In the genomic region with DNA sequence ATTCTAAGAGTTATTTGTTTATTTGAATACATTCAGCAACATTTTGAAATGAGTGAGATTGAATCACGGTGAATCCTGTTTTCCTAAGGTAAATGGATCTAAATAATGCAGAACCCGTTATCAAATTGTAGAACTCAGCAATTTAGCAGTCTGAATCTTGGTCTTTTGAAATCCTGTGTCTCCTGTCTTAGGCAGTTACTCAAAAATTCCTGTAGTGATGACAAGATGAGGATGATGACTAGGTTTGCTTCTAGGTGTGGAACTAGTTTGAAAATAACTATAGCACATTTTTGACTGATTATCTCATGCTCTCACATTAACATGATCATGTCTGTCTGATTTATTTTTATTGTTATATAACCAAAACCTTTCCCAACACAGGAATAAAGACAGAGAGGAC, we compare ENCODE assay signal across 1 cellular context.
TF ChIP-seq lines count a peak whose summit lies in the region.

No MANE protein-coding gene starts in this region.

TF ChIP-seq in HCT116, 20 proteins besides CTCF, POLR2A, EP300 and RAD21:
- TF ChIP-seq, protein P1, sequence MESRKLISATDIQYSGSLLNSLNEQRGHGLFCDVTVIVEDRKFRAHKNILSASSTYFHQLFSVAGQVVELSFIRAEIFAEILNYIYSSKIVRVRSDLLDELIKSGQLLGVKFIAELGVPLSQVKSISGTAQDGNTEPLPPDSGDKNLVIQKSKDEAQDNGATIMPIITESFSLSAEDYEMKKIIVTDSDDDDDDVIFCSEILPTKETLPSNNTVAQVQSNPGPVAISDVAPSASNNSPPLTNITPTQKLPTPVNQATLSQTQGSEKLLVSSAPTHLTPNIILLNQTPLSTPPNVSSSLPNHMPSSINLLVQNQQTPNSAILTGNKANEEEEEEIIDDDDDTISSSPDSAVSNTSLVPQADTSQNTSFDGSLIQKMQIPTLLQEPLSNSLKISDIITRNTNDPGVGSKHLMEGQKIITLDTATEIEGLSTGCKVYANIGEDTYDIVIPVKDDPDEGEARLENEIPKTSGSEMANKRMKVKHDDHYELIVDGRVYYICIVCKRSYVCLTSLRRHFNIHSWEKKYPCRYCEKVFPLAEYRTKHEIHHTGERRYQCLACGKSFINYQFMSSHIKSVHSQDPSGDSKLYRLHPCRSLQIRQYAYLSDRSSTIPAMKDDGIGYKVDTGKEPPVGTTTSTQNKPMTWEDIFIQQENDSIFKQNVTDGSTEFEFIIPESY (IDR thresholded peaks at IDR 0.05; ENCODE audit: extremely low read depth, insufficient replicate concordance, low read length) = no peak
